Comparison of ENCODE assay signal across 8 cellular contexts in the genomic region with DNA sequence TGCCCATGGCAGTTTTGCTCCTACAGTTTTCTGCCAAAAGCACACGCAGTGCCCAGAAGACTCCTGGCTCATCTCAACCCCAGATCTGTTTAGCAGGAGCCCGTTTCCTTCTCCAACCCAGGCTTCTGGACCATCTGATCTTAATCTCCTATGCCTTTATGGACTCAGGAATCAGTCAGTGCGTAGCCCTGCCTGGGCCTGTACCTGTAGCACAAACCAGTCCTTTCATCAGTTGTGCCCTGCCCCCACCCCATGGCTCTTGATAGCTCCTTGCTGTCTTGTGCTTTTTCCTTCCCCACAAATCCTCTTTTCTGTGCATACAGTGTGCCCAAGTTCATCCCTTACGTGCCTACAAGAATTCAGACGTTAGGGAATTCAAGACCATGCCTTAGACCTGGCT. TPM values are rescaled to one million over a fixed set of nuclear protein-coding genes. Genes with fewer than 3 reads are reported as not detected.
DNase-seq lines count a peak whose midpoint lies in the region; ATAC-seq and TF ChIP-seq lines count a peak whose summit lies in the region.

No MANE protein-coding gene starts in this region.

- no peak for TF ChIP-seq POLR2A in heart left ventricle (IDR thresholded peaks at IDR 0.05)

- WGBS in heart left ventricle, 4 donors: 46 to 58% (median 52%) methylated on average over 5 of the region's 5 CpGs

- in situ Hi-C loops in astrocyte of the cerebellum (cut with HindIII; ENCODE audit: low sequenced_read_pairs): no loop called here

- H3K36me3 ChIP-seq in heart left ventricle (peaks cover 0 to 26% (median 0%) of the 10 kb centered on the region in 9 donors), lower lobe of right lung (peaks cover 12% of the 10 kb centered on the region), upper lobe of right lung (peaks cover 6% of the 10 kb centered on the region)

- peaks cover 0 to 15% (median 12%) of the 10 kb centered on the region in 12 donors for H3K4me1 ChIP-seq in heart left ventricle
- H3K4me1 ChIP-seq in lower lobe of right lung: peaks cover 16% of the 10 kb centered on the region
- H3K4me1 ChIP-seq in upper lobe of right lung: peaks cover 16% of the 10 kb centered on the region

- ATAC-seq in heart left ventricle (no peak), Right ventricle myocardium inferior (no peak), lower lobe of right lung (no peak), upper lobe of right lung (no peak), GM21529 (IDR thresholded peaks at IDR 0.05; ENCODE audit: unreplicated experiment) (no peak), GM21619 (IDR thresholded peaks at IDR 0.05; ENCODE audit: unreplicated experiment) (no peak), sciatic nerve (no peak)

- H3K27ac ChIP-seq in heart left ventricle (peak overlapping the region in 8 of 12 donors; percentile 77 to 96 (median 88)), lower lobe of right lung (no peak overlapping the region), upper lobe of right lung (no peak overlapping the region)

- H3K4me3 ChIP-seq in heart left ventricle (peak overlapping the region; percentile 45 to 97 (median 82)), astrocyte of the cerebellum (ENCODE audit: low read depth, low read length) (peak overlapping the region; percentile 88), lower lobe of right lung (peak overlapping the region; percentile 88), upper lobe of right lung (peak overlapping the region; percentile 71)

- no peak for TF ChIP-seq CTCF in heart left ventricle (IDR thresholded peaks at IDR 0.05)
- TF ChIP-seq CTCF in astrocyte of the cerebellum (IDR thresholded peaks at IDR 0.05; ENCODE audit: low read depth, low read length, missing control alignments): no peak
- no peak for TF ChIP-seq CTCF in lower lobe of right lung (IDR thresholded peaks at IDR 0.05)
- TF ChIP-seq CTCF in upper lobe of right lung (IDR thresholded peaks at IDR 0.05): no peak

- intact Hi-C loops in heart left ventricle (cut with DNase I) (no loop called here), Right ventricle myocardium inferior (cut with DNase I) (no loop called here), lower lobe of right lung (cut with DNase I) (no loop called here), upper lobe of right lung (cut with DNase I) (no loop called here), sciatic nerve (cut with DNase I) (no loop called here)

- no peaks in the 10 kb centered on the region for H3K27me3 ChIP-seq in heart left ventricle
- H3K27me3 ChIP-seq in lower lobe of right lung (ENCODE audit: low read depth): no peaks in the 10 kb centered on the region
- H3K27me3 ChIP-seq in upper lobe of right lung: no peaks in the 10 kb centered on the region

- H3K9me3 ChIP-seq in heart left ventricle (peaks cover 0 to 26% (median 0%) of the 10 kb centered on the region in 12 donors), lower lobe of right lung (peaks cover 7% of the 10 kb centered on the region), upper lobe of right lung (no peaks in the 10 kb centered on the region)

- DNase-seq in heart left ventricle (no peak), Right ventricle myocardium inferior (ENCODE audit: missing footprints) (no peak), astrocyte of the cerebellum (ENCODE audit: low read depth) (no peak), lower lobe of right lung (no peak), upper lobe of right lung (no peak), sciatic nerve (ENCODE audit: low spot score) (no peak)

RNA-seq across cellular contexts. Expression of a gene that starts 1.5 kb away (rescaled TPM):
- total RNA-seq in heart left ventricle (1 to 10 TPM; 2.4 to 6.5 (median 3.3) TPM), Right ventricle myocardium inferior (6.3 TPM), lower lobe of right lung (9.8 TPM), upper lobe of right lung (9.1 TPM), sciatic nerve (11.7 TPM)
- polyA plus RNA-seq in heart left ventricle: 1 to 10 TPM; 1.1 to 1.9 TPM

Comparison
In these comparisons a context has a peak if more than half of its experiments do, and no peak if none do; other contexts are left out.
1. H3K27ac ChIP-seq: peak in heart left ventricle (8 of 12); none in lower lobe of right lung (single experiment) and upper lobe of right lung (single experiment).
2. Peak in every context shown above with its lines, with median percentiles within 50 percentile points of each other: H3K4me3 ChIP-seq.